ENCODE assay signal across 8 cellular contexts in genomic region chr15:69159805-69160140, GRCh38. TPM values are rescaled to one million over a fixed set of nuclear protein-coding genes. Genes with fewer than 3 reads are reported as not detected.
DNase-seq lines count a peak whose midpoint lies in the region; ATAC-seq, FAIRE-seq and TF ChIP-seq lines count a peak whose summit lies in the region.

No MANE protein-coding gene starts in this region.

- DNase-seq in HFF-Myc (ENCODE audit: extremely low read depth, low read depth) (no peak), immature natural killer cell (no peak), AG20443 (ENCODE audit: low spot score) (no peak), AG08396 (ENCODE audit: low spot score) (no peak), D721Med (ENCODE audit: insufficient read length, low spot score) (no peak)
- DNase-seq in activated naive CD4-positive, alpha-beta T cell treated with anti-CD3 and anti-CD28 coated beads, Interleukin-2, amount 50 U/mL, for 72 hours (ENCODE audit: low spot score in 2 of 2), result no peak

- H3K4me1 Mint-ChIP-seq in immature natural killer cell, result peaks cover 16 to 18% of the 10 kb centered on the region in 2 donors
- H3K4me1 Mint-ChIP-seq in stimulated activated memory B cell treated with anti-CD40 and anti-IgM and Interleukin-4, amounts not matched to agents 10 μg/mL and 1 μg/mL and 100 μg/mL, for 72 hours, result peaks cover 16% of the 10 kb centered on the region

- FAIRE-seq in D721Med (lab: Jason Lieb, UNC), result no peak

- TF ChIP-seq CTCF in HFF-Myc (IDR thresholded peaks at IDR 0.05; ENCODE audit: low read depth, low read length, missing control alignments) (no peak), D721Med (IDR thresholded peaks at IDR 0.05; ENCODE audit: insufficient read depth, missing control alignments) (no peak)

- no peaks in the 10 kb centered on the region for H3K36me3 Mint-ChIP-seq in activated naive CD4-positive, alpha-beta T cell treated with anti-CD3 and anti-CD28 coated beads, Interleukin-2, amount 50 U/mL, for 72 hours
- H3K36me3 Mint-ChIP-seq in immature natural killer cell, result no peaks in the 10 kb centered on the region
- H3K36me3 Mint-ChIP-seq in stimulated activated memory B cell treated with anti-CD40 and anti-IgM and Interleukin-4, amounts not matched to agents 10 μg/mL and 1 μg/mL and 100 μg/mL, for 72 hours, result no peaks in the 10 kb centered on the region

- peak overlapping the region; percentile 94 to 97 (median 95) for H3K4me3 Mint-ChIP-seq in immature natural killer cell
- peak overlapping the region; percentile 95 for H3K4me3 Mint-ChIP-seq in stimulated activated memory B cell treated with anti-CD40 and anti-IgM and Interleukin-4, amounts not matched to agents 10 μg/mL and 1 μg/mL and 100 μg/mL, for 72 hours

- H3K9me3 Mint-ChIP-seq in activated naive CD4-positive, alpha-beta T cell treated with anti-CD3 and anti-CD28 coated beads, Interleukin-2, amount 50 U/mL, for 72 hours, result no peaks in the 10 kb centered on the region
- H3K9me3 Mint-ChIP-seq in immature natural killer cell, result no peaks in the 10 kb centered on the region
- H3K9me3 Mint-ChIP-seq in stimulated activated memory B cell treated with anti-CD40 and anti-IgM and Interleukin-4, amounts not matched to agents 10 μg/mL and 1 μg/mL and 100 μg/mL, for 72 hours, result no peaks in the 10 kb centered on the region

- H3K4me3 ChIP-seq in HFF-Myc (replicated peaks; ENCODE audit: low read depth, low read length), result peak overlapping the region; percentile 87

- peak overlapping the region; percentile 58 to 91 for H3K27ac Mint-ChIP-seq in activated naive CD4-positive, alpha-beta T cell treated with anti-CD3 and anti-CD28 coated beads, Interleukin-2, amount 50 U/mL, for 72 hours
- H3K27ac Mint-ChIP-seq in immature natural killer cell, result peak overlapping the region; percentile 18 to 90 (median 80)
- peak overlapping the region; percentile 80 for H3K27ac Mint-ChIP-seq in stimulated activated memory B cell treated with anti-CD40 and anti-IgM and Interleukin-4, amounts not matched to agents 10 μg/mL and 1 μg/mL and 100 μg/mL, for 72 hours

- no peak for ATAC-seq in activated naive CD4-positive, alpha-beta T cell treated with anti-CD3 and anti-CD28 coated beads, Interleukin-2, amount 50 U/mL, for 72 hours
- no peak for ATAC-seq in stimulated activated memory B cell treated with anti-CD40 and anti-IgM and Interleukin-4, amounts not matched to agents 10 μg/mL and 1 μg/mL and 100 μg/mL, for 72 hours
- no peak for ATAC-seq in GM21786 (IDR thresholded peaks at IDR 0.05; ENCODE audit: unreplicated experiment)

- peaks cover 1 to 14% (median 11%) of the 10 kb centered on the region in 3 donors for H3K27me3 Mint-ChIP-seq in immature natural killer cell (ENCODE audit: low read depth in 3 of 3)
- peaks cover under 1% of the 10 kb centered on the region for H3K27me3 Mint-ChIP-seq in stimulated activated memory B cell treated with anti-CD40 and anti-IgM and Interleukin-4, amounts not matched to agents 10 μg/mL and 1 μg/mL and 100 μg/mL, for 72 hours

RNA-seq across cellular contexts. Expression of gene GLCE, which starts 0.7 kb away (rescaled TPM):
- total RNA-seq in activated naive CD4-positive, alpha-beta T cell treated with anti-CD3 and anti-CD28 coated beads, Interleukin-2, amount 50 U/mL, for 72 hours, result 1 to 10 TPM; 3.9 to 4.4 TPM
- polyA plus RNA-seq in immature natural killer cell, result 1 to 10 TPM in 2 of 3 donors, not detected in 1; 4.2 TPM
